In genomic region chr1:8663915-8664331, GRCh38 we compare ENCODE assay signal across 9 cellular contexts.
DNase-seq lines count a peak whose midpoint lies in the region; ATAC-seq and TF ChIP-seq lines count a peak whose summit lies in the region.
"Had no signal": no experiment of that assay in that cellular context is flagged by ENCODE, and none has a peak within 500 bp of the region (broad histone marks: within the 10 kb centered on the region; RNA-seq: fewer than 3 reads in every experiment).

No MANE protein-coding gene starts in this region.

- H3K9me3 Mint-ChIP-seq in activated T-helper 1 cell treated with anti-CD3 and anti-CD28 coated beads, Interleukin-12 subunit alpha, Interleukin-12 subunit beta, Interleukin-2, Interleukin-4 antibody, amounts not matched to agents 30 ng/mL and 10 ng/mL and 1 ng/mL, durations not matched to agents 14 hours and 24 hours and 36 hours, result no peaks in the 10 kb centered on the region
- H3K9me3 Mint-ChIP-seq: activated naive CD4-positive, alpha-beta T cell treated with anti-CD3 and anti-CD28 coated beads, Interleukin-2, amount 50 U/mL, for 24 hours had no signal

- ATAC-seq in right cardiac atrium (peak; percentile 64 to 72), upper lobe of right lung (peak; percentile 90)

- TF ChIP-seq POLR2A in Peyer's patch (IDR thresholded peaks at IDR 0.05), result no peak
- TF ChIP-seq POLR2A in testis (IDR thresholded peaks at IDR 0.05), result no peak

- intact Hi-C loops in right cardiac atrium (cut with DNase I), result no loop called here
- intact Hi-C loops in upper lobe of right lung (cut with DNase I), result no loop called here
- intact Hi-C loops in testis (cut with DNase I; ENCODE audit: low total_unique reads), result no loop called here
- intact Hi-C loops in activated T-helper 1 cell treated with anti-CD3 and anti-CD28 coated beads, Interleukin-12 subunit alpha, Interleukin-12 subunit beta, Interleukin-2, Interleukin-4 antibody, amounts not matched to agents 30 ng/mL and 10 ng/mL and 1 ng/mL, durations not matched to agents 14 hours and 24 hours and 36 hours (cut with micrococcal nuclease), result loop anchor here (1.0 to 5.0 kb wide), 2 partner anchors 12 to 38 kb away; no protein-coding TSS in a partner anchor

- H3K36me3 Mint-ChIP-seq in activated T-helper 1 cell treated with anti-CD3 and anti-CD28 coated beads, Interleukin-12 subunit alpha, Interleukin-12 subunit beta, Interleukin-2, Interleukin-4 antibody, amounts not matched to agents 30 ng/mL and 10 ng/mL and 1 ng/mL, durations not matched to agents 14 hours and 24 hours and 36 hours (ENCODE audit: low read depth), result no peaks in the 10 kb centered on the region
- H3K36me3 Mint-ChIP-seq: activated naive CD4-positive, alpha-beta T cell treated with anti-CD3 and anti-CD28 coated beads, Interleukin-2, amount 50 U/mL, for 24 hours had no signal

- H3K27ac Mint-ChIP-seq in activated T-helper 1 cell treated with anti-CD3 and anti-CD28 coated beads, Interleukin-12 subunit alpha, Interleukin-12 subunit beta, Interleukin-2, Interleukin-4 antibody, amounts not matched to agents 30 ng/mL and 10 ng/mL and 1 ng/mL, durations not matched to agents 14 hours and 24 hours and 36 hours, result no peak overlapping the region
- H3K27ac Mint-ChIP-seq: activated naive CD4-positive, alpha-beta T cell treated with anti-CD3 and anti-CD28 coated beads, Interleukin-2, amount 50 U/mL, for 24 hours had no signal

- H3K36me3 ChIP-seq in Peyer's patch, result no peaks in the 10 kb centered on the region
- H3K36me3 ChIP-seq in upper lobe of right lung, result no peaks in the 10 kb centered on the region
- no peaks in the 10 kb centered on the region for H3K36me3 ChIP-seq in testis (ENCODE audit: low read depth, missing control alignments)

- H3K4me1 Mint-ChIP-seq in activated T-helper 1 cell treated with anti-CD3 and anti-CD28 coated beads, Interleukin-12 subunit alpha, Interleukin-12 subunit beta, Interleukin-2, Interleukin-4 antibody, amounts not matched to agents 30 ng/mL and 10 ng/mL and 1 ng/mL, durations not matched to agents 14 hours and 24 hours and 36 hours (ENCODE audit: low read depth), result peaks cover 7% of the 10 kb centered on the region

- no peak overlapping the region for H3K4me3 Mint-ChIP-seq in activated T-helper 1 cell treated with anti-CD3 and anti-CD28 coated beads, Interleukin-12 subunit alpha, Interleukin-12 subunit beta, Interleukin-2, Interleukin-4 antibody, amounts not matched to agents 30 ng/mL and 10 ng/mL and 1 ng/mL, durations not matched to agents 14 hours and 24 hours and 36 hours
- H3K4me3 Mint-ChIP-seq: activated naive CD4-positive, alpha-beta T cell treated with anti-CD3 and anti-CD28 coated beads, Interleukin-2, amount 50 U/mL, for 24 hours had no signal

- no peak overlapping the region for H3K4me3 ChIP-seq in Peyer's patch
- no peak overlapping the region for H3K4me3 ChIP-seq in right cardiac atrium (ENCODE audit: low read length)
- no peak overlapping the region for H3K4me3 ChIP-seq in upper lobe of right lung
- no peak overlapping the region for H3K4me3 ChIP-seq in testis

- peak overlapping the region in 3 of 4 donors; percentile 48 to 52 (median 49) for H3K27ac ChIP-seq in Peyer's patch
- H3K27ac ChIP-seq in right cardiac atrium (ENCODE audit: low read length), result peak overlapping the region; percentile 58
- no peak overlapping the region for H3K27ac ChIP-seq in upper lobe of right lung
- no peak overlapping the region for H3K27ac ChIP-seq in testis

- H3K9me3 ChIP-seq in Peyer's patch (no peaks in the 10 kb centered on the region), right cardiac atrium (ENCODE audit: control insufficient read depth, low read length) (no peaks in the 10 kb centered on the region), upper lobe of right lung (no peaks in the 10 kb centered on the region), testis (no peaks in the 10 kb centered on the region)

- TF ChIP-seq CTCF in Peyer's patch (IDR thresholded peaks at IDR 0.05) (no peak), upper lobe of right lung (IDR thresholded peaks at IDR 0.05) (no peak), testis (IDR thresholded peaks at IDR 0.05) (no peak)

- H3K27me3 Mint-ChIP-seq in activated T-helper 1 cell treated with anti-CD3 and anti-CD28 coated beads, Interleukin-12 subunit alpha, Interleukin-12 subunit beta, Interleukin-2, Interleukin-4 antibody, amounts not matched to agents 30 ng/mL and 10 ng/mL and 1 ng/mL, durations not matched to agents 14 hours and 24 hours and 36 hours (ENCODE audit: insufficient read depth), result no peaks in the 10 kb centered on the region
- H3K27me3 Mint-ChIP-seq: activated naive CD4-positive, alpha-beta T cell treated with anti-CD3 and anti-CD28 coated beads, Interleukin-2, amount 50 U/mL, for 24 hours had no signal

- no peaks in the 10 kb centered on the region for H3K27me3 ChIP-seq in Peyer's patch
- H3K27me3 ChIP-seq in right cardiac atrium (ENCODE audit: control insufficient read depth, insufficient read depth), result no peaks in the 10 kb centered on the region
- H3K27me3 ChIP-seq in upper lobe of right lung, result no peaks in the 10 kb centered on the region
- no peaks in the 10 kb centered on the region for H3K27me3 ChIP-seq in testis

- H3K4me1 ChIP-seq in Peyer's patch (peaks cover 5 to 65% (median 29%) of the 10 kb centered on the region in 4 donors), right cardiac atrium (ENCODE audit: control insufficient read depth, insufficient read depth, low read length) (peaks cover 27% of the 10 kb centered on the region), upper lobe of right lung (peaks cover 80% of the 10 kb centered on the region), testis (peaks cover 31% of the 10 kb centered on the region)

- DNase-seq in stimulated activated CD4-positive, alpha-beta T cell treated with anti-CD3 and anti-CD28 coated beads, Interleukin-15, amount 100 ng/mL, for 24 hours, result peak; percentile 25
- DNase-seq in stimulated activated CD4-positive, alpha-beta T cell treated with anti-CD3 and anti-CD28 coated beads, Interleukin-2, amount 100 ng/mL, for 24 hours, result no peak
- peak in 2 of 3 donors; percentile 42 to 63 for DNase-seq in Peyer's patch
- DNase-seq in right cardiac atrium, result peak in 1 of 3 donors; percentile 56
- DNase-seq in upper lobe of right lung, result no peak
- DNase-seq in testis, result no peak
- no peak for DNase-seq in activated T-helper 1 cell treated with anti-CD3 and anti-CD28 coated beads, Interleukin-12 subunit alpha, Interleukin-12 subunit beta, Interleukin-2, Interleukin-4 antibody, amounts not matched to agents 30 ng/mL and 10 ng/mL and 1 ng/mL, durations not matched to agents 14 hours and 24 hours and 36 hours (ENCODE audit: low spot score)
- DNase-seq in NCI-H1436 treated with DMSO at 0.1 percent for 48 hours (lab: John Stamatoyannopoulos, UW), result no peak

- 21% methylated on average over 2 of the region's 2 CpGs for WGBS in right cardiac atrium
- WGBS in testis, 2 donors, result 52 to 64% methylated on average over 2 of the region's 2 CpGs

Comparison
In these comparisons a context has a peak if more than half of its experiments do, and no peak if none do; other contexts are left out.
1. DNase-seq: peak in stimulated activated CD4-positive, alpha-beta T cell treated with anti-CD3 and anti-CD28 coated beads, Interleukin-15, amount 100 ng/mL, for 24 hours (single experiment) and Peyer's patch (2 of 3); none in stimulated activated CD4-positive, alpha-beta T cell treated with anti-CD3 and anti-CD28 coated beads, Interleukin-2, amount 100 ng/mL, for 24 hours (0 of 2), upper lobe of right lung (single experiment), testis (single experiment), activated T-helper 1 cell treated with anti-CD3 and anti-CD28 coated beads, Interleukin-12 subunit alpha, Interleukin-12 subunit beta, Interleukin-2, Interleukin-4 antibody, amounts not matched to agents 30 ng/mL and 10 ng/mL and 1 ng/mL, durations not matched to agents 14 hours and 24 hours and 36 hours (single experiment) and NCI-H1436 treated with DMSO at 0.1 percent for 48 hours (single experiment).
2. H3K27ac ChIP-seq: peak in Peyer's patch (3 of 4) and right cardiac atrium (single experiment); none in upper lobe of right lung (single experiment) and testis (0 of 2).